ENCODE assay signal across 15 cellular contexts in genomic region chr7:50838675-50839377, GRCh38. TPM values are rescaled to one million over a fixed set of nuclear protein-coding genes. Genes with fewer than 3 reads are reported as not detected.
DNase-seq lines count a peak whose midpoint lies in the region; ATAC-seq and TF ChIP-seq lines count a peak whose summit lies in the region.
"Had no signal": no experiment of that assay in that cellular context is flagged by ENCODE, and none has a peak within 500 bp of the region (broad histone marks: within the 10 kb centered on the region; RNA-seq: fewer than 3 reads in every experiment).

No MANE protein-coding gene starts in this region.

- ATAC-seq in sciatic nerve: peak; percentile 80

- DNase-seq in Daoy (ENCODE audit: low read depth) (peak; percentile 95), SJSA1 (ENCODE audit: low read depth in 1 of 2, low spot score in 2 of 2) (peak; percentile 64), fibroblast of pulmonary artery (ENCODE audit: low read depth) (peak; percentile 78), sciatic nerve (ENCODE audit: low spot score) (no peak), NCI-H2081 (lab: John Stamatoyannopoulos, UW) (no peak), HUDEP-2 (lab: John Stamatoyannopoulos, UW; ENCODE audit: unreplicated experiment in 76 of 76) (no peak)
- no peak for DNase-seq in activated T-helper 2 cell treated with anti-CD3 and anti-CD28 coated beads, Interferon-gamma antibody, Interleukin-2, Interleukin-4, amounts not matched to agents 10 μg/mL and 5 μg/mL and 100 μg/mL, durations not matched to agents 14 hours and 24 hours and 36 hours (ENCODE audit: low spot score)
- no peak for DNase-seq in stimulated activated naive CD4-positive, alpha-beta T cell (lab: John Stamatoyannopoulos, UW)
- DNase-seq: activated T-cell treated with anti-CD3 and anti-CD28 coated beads, Interleukin-2, amount 50 U/mL, for 72 hours; CD8-positive, alpha-beta memory T cell; central memory CD4-positive, alpha-beta T cell; H9; hypothalamus; Karpas-422 had no signal

- intact Hi-C loops in sciatic nerve (cut with DNase I): no loop called here
- intact Hi-C loops in activated T-helper 2 cell treated with anti-CD3 and anti-CD28 coated beads, Interferon-gamma antibody, Interleukin-2, Interleukin-4, amounts not matched to agents 10 μg/mL and 5 μg/mL and 100 μg/mL, durations not matched to agents 14 hours and 24 hours and 36 hours (cut with micrococcal nuclease): no loop called here

- H3K27me3 Mint-ChIP-seq in activated T-helper 2 cell treated with anti-CD3 and anti-CD28 coated beads, Interferon-gamma antibody, Interleukin-2, Interleukin-4, amounts not matched to agents 10 μg/mL and 5 μg/mL and 100 μg/mL, durations not matched to agents 14 hours and 24 hours and 36 hours (ENCODE audit: low read depth): peaks cover 54% of the 10 kb centered on the region

- H3K4me3 ChIP-seq in SJSA1 (no peak overlapping the region), fibroblast of pulmonary artery (replicated peaks; ENCODE audit: low read depth, low read length) (no peak overlapping the region)

- H3K27ac ChIP-seq in SJSA1: peak overlapping the region; percentile 91

- H3K9me3 ChIP-seq in SJSA1 (replicated peaks): no peaks in the 10 kb centered on the region

- no peaks in the 10 kb centered on the region for H3K9me3 Mint-ChIP-seq in activated T-helper 2 cell treated with anti-CD3 and anti-CD28 coated beads, Interferon-gamma antibody, Interleukin-2, Interleukin-4, amounts not matched to agents 10 μg/mL and 5 μg/mL and 100 μg/mL, durations not matched to agents 14 hours and 24 hours and 36 hours
- H3K9me3 Mint-ChIP-seq: type B pancreatic cell had no signal

- H3K4me1 ChIP-seq in SJSA1 (replicated peaks): peaks cover 25% of the 10 kb centered on the region

- no peak for TF ChIP-seq CTCF in fibroblast of pulmonary artery (IDR thresholded peaks at IDR 0.05; ENCODE audit: low read length, missing control alignments)

- H3K4me1 Mint-ChIP-seq in activated T-helper 2 cell treated with anti-CD3 and anti-CD28 coated beads, Interferon-gamma antibody, Interleukin-2, Interleukin-4, amounts not matched to agents 10 μg/mL and 5 μg/mL and 100 μg/mL, durations not matched to agents 14 hours and 24 hours and 36 hours (ENCODE audit: low read depth): peaks cover 9% of the 10 kb centered on the region
- H3K4me1 Mint-ChIP-seq: CD8-positive, alpha-beta memory T cell had no signal

- no peaks in the 10 kb centered on the region for H3K36me3 Mint-ChIP-seq in activated T-helper 2 cell treated with anti-CD3 and anti-CD28 coated beads, Interferon-gamma antibody, Interleukin-2, Interleukin-4, amounts not matched to agents 10 μg/mL and 5 μg/mL and 100 μg/mL, durations not matched to agents 14 hours and 24 hours and 36 hours (ENCODE audit: low read depth)
- H3K36me3 Mint-ChIP-seq: CD8-positive, alpha-beta memory T cell; type B pancreatic cell had no signal

- H3K27ac Mint-ChIP-seq in activated T-helper 2 cell treated with anti-CD3 and anti-CD28 coated beads, Interferon-gamma antibody, Interleukin-2, Interleukin-4, amounts not matched to agents 10 μg/mL and 5 μg/mL and 100 μg/mL, durations not matched to agents 14 hours and 24 hours and 36 hours: no peak overlapping the region
- H3K27ac Mint-ChIP-seq: activated T-cell treated with anti-CD3 and anti-CD28 coated beads, Interleukin-2, amount 50 U/mL, for 72 hours; CD8-positive, alpha-beta memory T cell; H9; type B pancreatic cell had no signal

- H3K27me3 ChIP-seq in SJSA1 (replicated peaks): no peaks in the 10 kb centered on the region

- no peaks in the 10 kb centered on the region for H3K36me3 ChIP-seq in SJSA1

- no peak overlapping the region for H3K4me3 Mint-ChIP-seq in activated T-helper 2 cell treated with anti-CD3 and anti-CD28 coated beads, Interferon-gamma antibody, Interleukin-2, Interleukin-4, amounts not matched to agents 10 μg/mL and 5 μg/mL and 100 μg/mL, durations not matched to agents 14 hours and 24 hours and 36 hours (ENCODE audit: low read depth)
- H3K4me3 Mint-ChIP-seq: activated T-cell treated with anti-CD3 and anti-CD28 coated beads, Interleukin-2, amount 50 U/mL, for 72 hours; CD8-positive, alpha-beta memory T cell; H9; type B pancreatic cell had no signal

RNA-seq across cellular contexts. Expression of gene GRB10, which starts 56.1 kb away (rescaled TPM):
- total RNA-seq in Daoy (2014; rRNA removed; shearing (Covaris generic)): 66.3 and 78.2 TPM in 2 replicates
- 1.3 and 3.3 TPM in 2 replicates for total RNA-seq in SJSA1 (2014; rRNA removed; shearing (Covaris generic))
- total RNA-seq in sciatic nerve: 57.1 TPM
- total RNA-seq in activated T-helper 2 cell treated with anti-CD3 and anti-CD28 coated beads, Interferon-gamma antibody, Interleukin-2, Interleukin-4, amounts not matched to agents 10 μg/mL and 5 μg/mL and 100 μg/mL, durations not matched to agents 14 hours and 24 hours and 36 hours: 2.3 and 2.4 TPM in 2 replicates

Comparison
In these comparisons a context has a peak if more than half of its experiments do, and no peak if none do; other contexts are left out.
1. DNase-seq: peak in Daoy (single experiment), SJSA1 (2 of 2) and fibroblast of pulmonary artery (single experiment); none in sciatic nerve (single experiment), NCI-H2081 (0 of 2), HUDEP-2 (0 of 76), activated T-helper 2 cell treated with anti-CD3 and anti-CD28 coated beads, Interferon-gamma antibody, Interleukin-2, Interleukin-4, amounts not matched to agents 10 μg/mL and 5 μg/mL and 100 μg/mL, durations not matched to agents 14 hours and 24 hours and 36 hours (single experiment) and stimulated activated naive CD4-positive, alpha-beta T cell (0 of 6).
2. RNA of gene GRB10, which starts 56.1 kb away (total RNA-seq): 66.3 to 78.2 TPM in Daoy and 57.1 TPM in sciatic nerve (single experiment); 1.3 to 3.3 TPM in SJSA1 and 2.3 to 2.4 TPM in activated T-helper 2 cell treated with anti-CD3 and anti-CD28 coated beads, Interferon-gamma antibody, Interleukin-2, Interleukin-4, amounts not matched to agents 10 μg/mL and 5 μg/mL and 100 μg/mL, durations not matched to agents 14 hours and 24 hours and 36 hours; every median in the first group is over 10 times any median in the second.